ENCODE assay signal across 8 cellular contexts in the genomic region with DNA sequence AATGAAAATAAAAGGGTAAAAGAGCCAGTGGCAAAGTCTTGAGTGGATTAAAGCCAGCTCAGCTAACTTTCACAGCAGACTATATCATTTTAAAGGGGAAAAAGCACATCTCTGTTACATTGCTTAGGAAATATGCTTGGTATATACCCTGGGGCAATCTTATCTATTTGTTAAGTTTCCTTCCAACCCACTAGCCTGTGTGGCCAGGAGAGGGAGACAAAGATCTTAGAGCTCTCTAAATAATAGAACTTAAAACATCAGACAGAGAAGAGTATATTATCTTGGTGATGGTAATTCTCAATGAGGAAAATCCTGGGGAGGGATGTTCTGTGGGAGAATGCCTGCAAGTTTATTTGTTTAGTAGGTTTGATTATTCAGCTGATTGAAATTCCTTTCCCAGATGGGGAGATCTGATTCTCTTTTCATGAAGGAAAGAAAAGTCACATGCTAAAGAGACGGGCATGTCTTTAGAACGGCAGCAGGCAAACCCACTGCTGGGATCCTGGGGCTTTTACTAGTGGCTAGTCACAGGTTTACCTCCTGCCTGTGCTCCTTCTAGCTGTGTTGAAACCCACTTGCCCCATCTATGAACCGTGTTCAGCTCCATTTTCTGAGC. TPM values are rescaled to one million over a fixed set of nuclear protein-coding genes. Genes with fewer than 3 reads are reported as not detected.
DNase-seq lines count a peak whose midpoint lies in the region; ATAC-seq and TF ChIP-seq lines count a peak whose summit lies in the region.

No MANE protein-coding gene starts in this region.

- TF ChIP-seq CTCF in cardiac fibroblast (IDR thresholded peaks at IDR 0.05; ENCODE audit: low read depth, low read length) = peak; percentile 80

- H3K9me3 Mint-ChIP-seq in activated CD4-positive, alpha-beta T cell treated with anti-CD3 and anti-CD28 coated beads for 36 hours (ENCODE audit: low read depth) = no peaks in the 10 kb centered on the region

- H3K36me3 Mint-ChIP-seq in activated CD4-positive, alpha-beta T cell treated with anti-CD3 and anti-CD28 coated beads for 36 hours (ENCODE audit: low read depth) = no peaks in the 10 kb centered on the region

- CTCF ChIA-PET in activated CD4-positive, alpha-beta T cell treated with anti-CD3 and anti-CD28 coated beads for 36 hours (lab: Charles Lee) = interaction anchor here (0.5 to 2.9 kb wide), 13 partner anchors 19 to 777 kb away, joined by 3 to 17 read pairs (median 4); no protein-coding TSS in a partner anchor

- peak; percentile 49 for ATAC-seq in activated CD4-positive, alpha-beta T cell treated with anti-CD3 and anti-CD28 coated beads for 36 hours
- peak; percentile 96 for ATAC-seq in SK-N-SH treated with all-trans-retinoic acid at 6 μM for 48 hours
- peak; percentile 92 for ATAC-seq in left lobe of liver
- ATAC-seq in stimulated activated naive CD8-positive, alpha-beta T cell treated with anti-CD3 and anti-CD28 coated beads, Interleukin-15, Interleukin-2, amounts not matched to agents 100 U/mL and 50 U/mL, for 24 hours = peak; percentile 68
- no peak for ATAC-seq in HG03342 (IDR thresholded peaks at IDR 0.05; ENCODE audit: unreplicated experiment)

- peaks cover 5% of the 10 kb centered on the region for H3K27me3 Mint-ChIP-seq in activated CD4-positive, alpha-beta T cell treated with anti-CD3 and anti-CD28 coated beads for 36 hours

- no peak overlapping the region for H3K4me3 ChIP-seq in cardiac fibroblast (replicated peaks in 1 of 2; ENCODE audit: low read depth in 2 of 2, low read length in 2 of 2)

- intact Hi-C loops in activated CD4-positive, alpha-beta T cell treated with anti-CD3 and anti-CD28 coated beads for 36 hours (cut with DNase I, micrococcal nuclease) = no loop called here

- no peak overlapping the region for H3K4me3 Mint-ChIP-seq in activated CD4-positive, alpha-beta T cell treated with anti-CD3 and anti-CD28 coated beads for 36 hours

- H3K4me1 Mint-ChIP-seq in activated CD4-positive, alpha-beta T cell treated with anti-CD3 and anti-CD28 coated beads for 36 hours = no peaks in the 10 kb centered on the region

- DNase-seq in activated CD4-positive, alpha-beta T cell treated with anti-CD3 and anti-CD28 coated beads for 36 hours = peak; percentile 61
- no peak for DNase-seq in activated CD4-positive, alpha-beta T cell treated with anti-CD3 and anti-CD28 coated beads for 1 hour
- DNase-seq in NCI-H1092 (lab: John Stamatoyannopoulos, UW) (peak; percentile 26), cardiac fibroblast (ENCODE audit: low read depth in 2 of 2) (peak; percentile 75 to 83), left lobe of liver (ENCODE audit: low spot score) (peak; percentile 43)
- peak; percentile 37 for DNase-seq in stimulated activated naive CD8-positive, alpha-beta T cell treated with anti-CD3 and anti-CD28 coated beads, Interleukin-15, Interleukin-2, amounts not matched to agents 100 U/mL and 50 U/mL, for 24 hours

- POLR2A ChIA-PET in activated CD4-positive, alpha-beta T cell treated with anti-CD3 and anti-CD28 coated beads for 36 hours (lab: Charles Lee) = interaction anchor here (0.5 kb wide), 1 partner anchor 236 kb away, joined by 3 read pairs; no protein-coding TSS in a partner anchor

- no peak overlapping the region for H3K27ac Mint-ChIP-seq in activated CD4-positive, alpha-beta T cell treated with anti-CD3 and anti-CD28 coated beads for 36 hours

TF ChIP-seq in SK-N-SH treated with all-trans-retinoic acid at 6 μM for 48 hours, 23 proteins besides CTCF, POLR2A, EP300 and RAD21 (continues in another document):
- TF ChIP-seq GLIS3 (CRISPR knock-in tag; IDR thresholded peaks at IDR 0.05) (no peak), ZNF565 (CRISPR knock-in tag; conservative IDR thresholded peaks at IDR 0.05; ENCODE audit: low read depth) (no peak), ZC3H10 (CRISPR knock-in tag; IDR thresholded peaks at IDR 0.05) (no peak), BACH2 (CRISPR knock-in tag; IDR thresholded peaks at IDR 0.05; ENCODE audit: borderline replicate concordance) (no peak), RARB (CRISPR knock-in tag; IDR thresholded peaks at IDR 0.05) (no peak), ZNF8 (CRISPR knock-in tag; IDR thresholded peaks at IDR 0.05) (no peak), ESRRG (CRISPR knock-in tag; IDR thresholded peaks at IDR 0.05) (no peak), ARNTL (CRISPR knock-in tag; IDR thresholded peaks at IDR 0.05; ENCODE audit: borderline replicate concordance, low read depth) (no peak), OSR1 (CRISPR knock-in tag; IDR thresholded peaks at IDR 0.05) (no peak), ZFP3 (CRISPR knock-in tag; IDR thresholded peaks at IDR 0.05) (no peak), ZNF70 (CRISPR knock-in tag; IDR thresholded peaks at IDR 0.05) (no peak), TCF4 (CRISPR knock-in tag; IDR thresholded peaks at IDR 0.05; ENCODE audit: borderline replicate concordance) (no peak), ISL1 (CRISPR knock-in tag; IDR thresholded peaks at IDR 0.05) (no peak), CSDC2 (CRISPR knock-in tag; IDR thresholded peaks at IDR 0.05) (no peak), ZFP30 (CRISPR knock-in tag; IDR thresholded peaks at IDR 0.05) (no peak)
- TF ChIP-seq, protein P1, sequence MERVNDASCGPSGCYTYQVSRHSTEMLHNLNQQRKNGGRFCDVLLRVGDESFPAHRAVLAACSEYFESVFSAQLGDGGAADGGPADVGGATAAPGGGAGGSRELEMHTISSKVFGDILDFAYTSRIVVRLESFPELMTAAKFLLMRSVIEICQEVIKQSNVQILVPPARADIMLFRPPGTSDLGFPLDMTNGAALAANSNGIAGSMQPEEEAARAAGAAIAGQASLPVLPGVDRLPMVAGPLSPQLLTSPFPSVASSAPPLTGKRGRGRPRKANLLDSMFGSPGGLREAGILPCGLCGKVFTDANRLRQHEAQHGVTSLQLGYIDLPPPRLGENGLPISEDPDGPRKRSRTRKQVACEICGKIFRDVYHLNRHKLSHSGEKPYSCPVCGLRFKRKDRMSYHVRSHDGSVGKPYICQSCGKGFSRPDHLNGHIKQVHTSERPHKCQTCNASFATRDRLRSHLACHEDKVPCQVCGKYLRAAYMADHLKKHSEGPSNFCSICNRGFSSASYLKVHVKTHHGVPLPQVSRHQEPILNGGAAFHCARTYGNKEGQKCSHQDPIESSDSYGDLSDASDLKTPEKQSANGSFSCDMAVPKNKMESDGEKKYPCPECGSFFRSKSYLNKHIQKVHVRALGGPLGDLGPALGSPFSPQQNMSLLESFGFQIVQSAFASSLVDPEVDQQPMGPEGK (CRISPR knock-in tag; IDR thresholded peaks at IDR 0.05; ENCODE audit: borderline replicate concordance) = no peak
- TF ChIP-seq, protein P2, sequence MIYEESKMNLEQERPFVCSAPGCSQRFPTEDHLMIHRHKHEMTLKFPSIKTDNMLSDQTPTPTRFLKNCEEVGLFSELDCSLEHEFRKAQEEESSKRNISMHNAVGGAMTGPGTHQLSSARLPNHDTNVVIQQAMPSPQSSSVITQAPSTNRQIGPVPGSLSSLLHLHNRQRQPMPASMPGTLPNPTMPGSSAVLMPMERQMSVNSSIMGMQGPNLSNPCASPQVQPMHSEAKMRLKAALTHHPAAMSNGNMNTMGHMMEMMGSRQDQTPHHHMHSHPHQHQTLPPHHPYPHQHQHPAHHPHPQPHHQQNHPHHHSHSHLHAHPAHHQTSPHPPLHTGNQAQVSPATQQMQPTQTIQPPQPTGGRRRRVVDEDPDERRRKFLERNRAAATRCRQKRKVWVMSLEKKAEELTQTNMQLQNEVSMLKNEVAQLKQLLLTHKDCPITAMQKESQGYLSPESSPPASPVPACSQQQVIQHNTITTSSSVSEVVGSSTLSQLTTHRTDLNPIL (CRISPR knock-in tag; IDR thresholded peaks at IDR 0.05; ENCODE audit: low read depth) = no peak
- TF ChIP-seq, protein P3, sequence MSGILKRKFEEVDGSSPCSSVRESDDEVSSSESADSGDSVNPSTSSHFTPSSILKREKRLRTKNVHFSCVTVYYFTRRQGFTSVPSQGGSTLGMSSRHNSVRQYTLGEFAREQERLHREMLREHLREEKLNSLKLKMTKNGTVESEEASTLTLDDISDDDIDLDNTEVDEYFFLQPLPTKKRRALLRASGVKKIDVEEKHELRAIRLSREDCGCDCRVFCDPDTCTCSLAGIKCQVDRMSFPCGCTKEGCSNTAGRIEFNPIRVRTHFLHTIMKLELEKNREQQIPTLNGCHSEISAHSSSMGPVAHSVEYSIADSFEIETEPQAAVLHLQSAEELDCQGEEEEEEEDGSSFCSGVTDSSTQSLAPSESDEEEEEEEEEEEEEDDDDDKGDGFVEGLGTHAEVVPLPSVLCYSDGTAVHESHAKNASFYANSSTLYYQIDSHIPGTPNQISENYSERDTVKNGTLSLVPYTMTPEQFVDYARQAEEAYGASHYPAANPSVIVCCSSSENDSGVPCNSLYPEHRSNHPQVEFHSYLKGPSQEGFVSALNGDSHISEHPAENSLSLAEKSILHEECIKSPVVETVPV (CRISPR knock-in tag; IDR thresholded peaks at IDR 0.05) = no peak
- TF ChIP-seq, protein P4, sequence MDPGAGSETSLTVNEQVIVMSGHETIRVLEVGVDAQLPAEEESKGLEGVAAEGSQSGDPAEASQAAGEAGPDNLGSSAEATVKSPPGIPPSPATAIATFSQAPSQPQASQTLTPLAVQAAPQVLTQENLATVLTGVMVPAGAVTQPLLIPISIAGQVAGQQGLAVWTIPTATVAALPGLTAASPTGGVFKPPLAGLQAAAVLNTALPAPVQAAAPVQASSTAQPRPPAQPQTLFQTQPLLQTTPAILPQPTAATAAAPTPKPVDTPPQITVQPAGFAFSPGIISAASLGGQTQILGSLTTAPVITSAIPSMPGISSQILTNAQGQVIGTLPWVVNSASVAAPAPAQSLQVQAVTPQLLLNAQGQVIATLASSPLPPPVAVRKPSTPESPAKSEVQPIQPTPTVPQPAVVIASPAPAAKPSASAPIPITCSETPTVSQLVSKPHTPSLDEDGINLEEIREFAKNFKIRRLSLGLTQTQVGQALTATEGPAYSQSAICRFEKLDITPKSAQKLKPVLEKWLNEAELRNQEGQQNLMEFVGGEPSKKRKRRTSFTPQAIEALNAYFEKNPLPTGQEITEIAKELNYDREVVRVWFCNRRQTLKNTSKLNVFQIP (CRISPR knock-in tag; IDR thresholded peaks at IDR 0.05; ENCODE audit: borderline replicate concordance, low read depth) = no peak

RNA-seq across cellular contexts. Expression of a gene that starts 3.6 kb away (rescaled TPM):
- total RNA-seq in activated CD4-positive, alpha-beta T cell treated with anti-CD3 and anti-CD28 coated beads for 36 hours = not detected
- total RNA-seq in left lobe of liver = not detected

RNA-seq across cellular contexts. Expression of a gene that starts 7.9 kb away (rescaled TPM):
- total RNA-seq in activated CD4-positive, alpha-beta T cell treated with anti-CD3 and anti-CD28 coated beads for 36 hours = 1 to 10 TPM; 2.1 to 6.6 TPM
- 2.3 TPM for total RNA-seq in left lobe of liver

RNA-seq across cellular contexts. Expression of a gene that starts 56.3 kb away (rescaled TPM):
- not detected for total RNA-seq in activated CD4-positive, alpha-beta T cell treated with anti-CD3 and anti-CD28 coated beads for 36 hours
- total RNA-seq in left lobe of liver = not detected
